Comparison of ENCODE assay signal across 9 cellular contexts in the genomic region with DNA sequence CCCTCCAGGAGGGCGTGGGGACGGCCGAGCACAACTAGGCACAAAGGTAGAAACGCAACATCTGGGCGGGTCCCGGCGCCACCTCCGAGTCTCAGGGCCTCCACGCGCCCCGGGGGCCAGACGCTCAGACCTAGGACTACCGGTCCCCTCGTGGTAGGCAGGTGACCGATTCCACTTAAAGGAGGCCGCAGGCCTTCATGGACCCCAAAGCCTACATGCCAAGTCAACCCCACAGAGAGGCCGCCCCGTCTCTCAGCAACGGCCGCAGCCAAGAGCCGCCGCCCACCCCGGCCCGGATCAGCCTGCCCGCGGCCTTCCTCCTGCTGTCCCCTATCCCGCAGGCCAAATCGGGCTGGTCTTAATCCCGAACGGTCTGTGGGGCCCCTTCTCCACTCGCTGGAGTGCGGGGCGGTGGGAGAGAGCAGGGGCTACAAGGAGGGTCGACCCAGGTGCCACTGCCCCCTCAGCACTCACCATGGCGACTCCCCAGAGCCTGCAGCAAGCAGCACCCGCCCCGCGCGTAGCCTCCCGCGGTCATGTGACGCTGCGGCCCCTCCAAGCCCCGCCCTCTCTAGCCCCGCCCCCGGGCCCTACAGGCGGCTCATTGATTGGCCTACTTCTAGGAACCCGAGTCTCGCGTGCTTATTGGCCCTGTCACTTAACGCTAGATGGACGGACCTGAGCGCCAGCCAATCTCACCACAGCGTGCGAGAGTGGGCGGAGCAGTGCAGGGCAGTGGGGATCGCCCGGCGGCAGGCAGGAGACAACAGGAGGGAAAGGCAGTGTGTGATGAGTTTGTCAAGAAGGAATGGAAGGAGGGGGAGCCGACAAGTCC. TPM values are rescaled to one million over a fixed set of nuclear protein-coding genes. Genes with fewer than 3 reads are reported as not detected.
DNase-seq lines count a peak whose midpoint lies in the region; ATAC-seq and TF ChIP-seq lines count a peak whose summit lies in the region.
"Had no signal": no experiment of that assay in that cellular context is flagged by ENCODE, and none has a peak within 500 bp of the region (broad histone marks: within the 10 kb centered on the region; RNA-seq: fewer than 3 reads in every experiment).

A gene (minus strand): TSS at position 522 of the 835 bp plus-strand sequence. CDS start 45 bp downstream, at position 477.

- no peaks in the 10 kb centered on the region for H3K36me3 Mint-ChIP-seq in activated B cell treated with CpG ODN at 0.5 μM for 24 hours (ENCODE audit: low read depth)

- no peak within 1 kb of the TSS for H3K27ac Mint-ChIP-seq in activated B cell treated with CpG ODN at 0.5 μM for 24 hours

- TF ChIP-seq CTCF in AG09309 (IDR thresholded peaks at IDR 0.05; ENCODE audit: control insufficient read depth, insufficient read depth, low read depth, low read length, missing control alignments) (no peak), activated B cell treated with CpG ODN at 0.5 μM for 24 hours (IDR thresholded peaks at IDR 0.05) (no peak)

- H3K27me3 Mint-ChIP-seq in activated B cell treated with CpG ODN at 0.5 μM for 24 hours: no peaks in the 10 kb centered on the region
- H3K27me3 Mint-ChIP-seq: activated naive CD8-positive, alpha-beta T cell had no signal

- no peaks in the 10 kb centered on the region for H3K9me3 Mint-ChIP-seq in activated B cell treated with CpG ODN at 0.5 μM for 24 hours

- peak within 1 kb of the TSS; percentile 92 for H3K4me3 ChIP-seq in AG09309 (ENCODE audit: control insufficient read depth, low read depth, low read length)

- intact Hi-C loops in activated B cell treated with CpG ODN at 0.5 μM for 24 hours (cut with micrococcal nuclease): loop anchor here (1.0 to 10.0 kb wide), 14 partner anchors 16 to 776 kb away; a partner anchor contains a TSS

- CTCF ChIA-PET in activated B cell treated with CpG ODN at 0.5 μM for 24 hours (lab: Charles Lee): no interaction called here

- in situ Hi-C loops in GM18951 (cut with MboI; ENCODE audit: low sequenced_read_pairs, unreplicated experiment): no loop called here

- ATAC-seq in HG03196 (IDR thresholded peaks at IDR 0.05; ENCODE audit: unreplicated experiment) (peak; percentile 85), activated B cell treated with CpG ODN at 0.5 μM for 24 hours (ENCODE audit: low read depth) (peak; percentile 90)

- POLR2A ChIA-PET in activated B cell treated with CpG ODN at 0.5 μM for 24 hours (lab: Charles Lee): interaction anchor here (4.4 kb wide), 1 partner anchor 100 kb away, joined by 20 read pairs; no protein-coding TSS in a partner anchor

- peaks cover 39% of the 10 kb centered on the region for H3K4me1 Mint-ChIP-seq in activated B cell treated with CpG ODN at 0.5 μM for 24 hours

- H3K4me3 Mint-ChIP-seq in activated B cell treated with CpG ODN at 0.5 μM for 24 hours: no peak within 1 kb of the TSS
- H3K4me3 Mint-ChIP-seq: activated naive CD8-positive, alpha-beta T cell had no signal

- DNase-seq in AG09309 (ENCODE audit: low read depth): peak; percentile 96
- peak; percentile 94 for DNase-seq in NCI-H226
- DNase-seq in activated B cell treated with CpG ODN at 0.5 μM for 24 hours: peak; percentile 99
- peak; percentile 99 for DNase-seq in central memory CD4-positive, alpha-beta T cell
- peak; percentile 99 for DNase-seq in iris pigment epithelial cell (ENCODE audit: low read depth)
- peak; percentile 100 for DNase-seq in stimulated activated CD4-positive, alpha-beta T cell treated with anti-CD3 and anti-CD28 coated beads, Interleukin-12 subunit alpha, Interleukin-12 subunit beta, amount 100 ng/mL, for 4 hours

- peak; percentile 62 for TF ChIP-seq POLR2A in GM18951 (IDR thresholded peaks at IDR 0.05; ENCODE audit: extremely low read depth, insufficient read depth, insufficient read length)

RNA-seq across cellular contexts. Expression of the gene that starts here (rescaled TPM):
- 85.1 and 97.1 TPM in 2 replicates for total RNA-seq in activated B cell treated with CpG ODN at 0.5 μM for 24 hours

Comparison
In these comparisons a context has a peak if more than half of its experiments do, and no peak if none do; other contexts are left out.
1. Peak in every context shown above with its lines: DNase-seq, ATAC-seq and H3K4me3 ChIP-seq.